ENCODE assay signal across 8 cellular contexts in genomic region chr1:229230136-229230892, GRCh38. TPM values are rescaled to one million over a fixed set of nuclear protein-coding genes. Genes with fewer than 3 reads are reported as not detected.
DNase-seq lines count a peak whose midpoint lies in the region; ATAC-seq, FAIRE-seq and TF ChIP-seq lines count a peak whose summit lies in the region.

No MANE protein-coding gene starts in this region.

- TF ChIP-seq POLR2A in GM18505 (IDR thresholded peaks at IDR 0.05; ENCODE audit: borderline replicate concordance, extremely low read depth, insufficient read depth, insufficient read length): no peak

- FAIRE-seq in pancreas (lab: Jason Lieb, UNC): no peak

- DNase-seq in astrocyte of the spinal cord (ENCODE audit: low read depth, low spot score) (peak; percentile 27), pancreas (no peak), RKO (ENCODE audit: low spot score) (no peak), NCI-H1105 (lab: John Stamatoyannopoulos, UW) (no peak), Ammon's horn (ENCODE audit: low spot score) (no peak), DMS114 treated with DMSO at 0.1 percent for 48 hours (lab: John Stamatoyannopoulos, UW; ENCODE audit: unreplicated experiment) (no peak)

- H3K27me3 ChIP-seq in pancreas: no peaks in the 10 kb centered on the region

- no peak for TF ChIP-seq CTCF in astrocyte of the spinal cord (IDR thresholded peaks at IDR 0.05; ENCODE audit: low read depth, low read length)
- no peak for TF ChIP-seq CTCF in pancreas (IDR thresholded peaks at IDR 0.05)

- H3K27ac ChIP-seq in pancreas: peak overlapping the region; percentile 48 to 86 (median 70)

- in situ Hi-C loops in astrocyte of the spinal cord (cut with HindIII; ENCODE audit: low sequenced_read_pairs): no loop called here

- peaks cover 11 to 27% (median 22%) of the 10 kb centered on the region in 3 donors for H3K4me1 ChIP-seq in pancreas

- no peaks in the 10 kb centered on the region for H3K36me3 ChIP-seq in pancreas

- H3K4me3 ChIP-seq in astrocyte of the spinal cord (ENCODE audit: low read depth, low read length) (no peak overlapping the region), pancreas (no peak overlapping the region)

- intact Hi-C loops in pancreas (cut with DNase I): no loop called here

- ATAC-seq in GM18505 (IDR thresholded peaks at IDR 0.05; ENCODE audit: unreplicated experiment) (peak; percentile 58), HG03354 (IDR thresholded peaks at IDR 0.05; ENCODE audit: poor library complexity, severe bottlenecking, unreplicated experiment) (peak; percentile 76), pancreas (peak; percentile 28 to 57 (median 38))

- no peaks in the 10 kb centered on the region for H3K9me3 ChIP-seq in pancreas

- 65 to 66% methylated on average over 14 of the region's 14 CpGs for WGBS in pancreas, 2 donors

RNA-seq across cellular contexts. Expression of gene RAB4A, which starts 40.6 kb away (rescaled TPM):
- total RNA-seq in pancreas: 10 to 100 TPM; 50.9 to 67.4 (median 57.3) TPM
- polyA plus RNA-seq in pancreas: 10 to 100 TPM; 14.5 to 23.4 TPM
